18 cellular contexts compared by ENCODE assay signal in the genomic region with DNA sequence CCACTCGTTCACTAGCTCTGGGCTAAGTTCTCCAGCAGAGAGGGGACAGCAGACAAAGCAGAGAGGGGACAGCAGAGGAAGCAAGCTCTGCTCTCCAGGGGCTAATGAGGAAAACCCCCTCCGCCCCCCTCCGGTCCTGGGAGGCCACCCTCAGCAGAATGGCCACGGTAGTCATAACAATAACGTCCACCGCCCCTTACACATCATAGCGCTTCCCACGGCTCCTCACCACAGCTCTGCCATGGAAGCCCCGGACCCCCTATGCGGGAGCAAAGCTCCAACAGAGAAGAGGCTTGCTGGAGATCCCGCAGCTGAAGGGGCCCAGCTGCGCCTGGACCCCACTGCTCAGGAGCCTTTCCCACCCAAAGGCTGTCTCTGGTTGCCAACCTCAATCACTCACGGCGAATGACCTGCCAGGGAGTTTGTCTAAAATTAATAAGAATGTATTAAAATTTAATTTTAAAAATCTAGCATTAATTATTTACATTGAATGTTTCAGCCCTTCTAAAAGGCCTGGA. TPM values are rescaled to one million over a fixed set of nuclear protein-coding genes. Genes with fewer than 3 reads are reported as not detected.
DNase-seq lines count a peak whose midpoint lies in the region; ATAC-seq and TF ChIP-seq lines count a peak whose summit lies in the region.
"Had no signal": no experiment of that assay in that cellular context is flagged by ENCODE, and none has a peak within 500 bp of the region (broad histone marks: within the 10 kb centered on the region; RNA-seq: fewer than 3 reads in every experiment).

No MANE protein-coding gene starts in this region.

- peaks cover 9% of the 10 kb centered on the region for H3K4me1 Mint-ChIP-seq in mesothelial cell of epicardium

- H3K4me1 ChIP-seq in left ventricle myocardium inferior (peaks cover 29% of the 10 kb centered on the region), right cardiac atrium (ENCODE audit: control insufficient read depth, insufficient read depth, low read length) (no peaks in the 10 kb centered on the region)

- TF ChIP-seq CTCF in left ventricle myocardium inferior (IDR thresholded peaks at IDR 0.05; ENCODE audit: borderline replicate concordance) (no peak), astrocyte of the cerebellum (IDR thresholded peaks at IDR 0.05; ENCODE audit: low read depth, low read length, missing control alignments) (no peak), mesothelial cell of epicardium (IDR thresholded peaks at IDR 0.05; ENCODE audit: unreplicated experiment) (no peak)

- no peaks in the 10 kb centered on the region for H3K36me3 ChIP-seq in left ventricle myocardium inferior
- H3K36me3 ChIP-seq: stomach had no signal

- peak overlapping the region; percentile 68 for H3K4me3 ChIP-seq in left ventricle myocardium inferior
- H3K4me3 ChIP-seq in right cardiac atrium (ENCODE audit: low read length) = no peak overlapping the region
- peak overlapping the region; percentile 40 for H3K4me3 ChIP-seq in astrocyte of the cerebellum (ENCODE audit: low read depth, low read length)
- H3K4me3 ChIP-seq: GM12878 had no signal

- in situ Hi-C loops in astrocyte of the cerebellum (cut with HindIII; ENCODE audit: low sequenced_read_pairs) = no loop called here

- no peak overlapping the region for H3K27ac Mint-ChIP-seq in mesothelial cell of epicardium

- no peak for ATAC-seq in right cardiac atrium
- ATAC-seq in GM21423 (IDR thresholded peaks at IDR 0.05; ENCODE audit: unreplicated experiment) = no peak
- ATAC-seq: GM12878 had no signal

- WGBS in right cardiac atrium = 30% methylated on average over 14 of the region's 14 CpGs

- H3K27me3 ChIP-seq in left ventricle myocardium inferior (ENCODE audit: low read depth) = peaks cover 100% of the 10 kb centered on the region
- no peaks in the 10 kb centered on the region for H3K27me3 ChIP-seq in right cardiac atrium (ENCODE audit: control insufficient read depth, insufficient read depth)

- H3K9me3 ChIP-seq in left ventricle myocardium inferior (replicated peaks) = no peaks in the 10 kb centered on the region
- H3K9me3 ChIP-seq in right cardiac atrium (ENCODE audit: control insufficient read depth, low read length) = no peaks in the 10 kb centered on the region
- H3K9me3 ChIP-seq: stomach had no signal

- H3K9me3 Mint-ChIP-seq in mesothelial cell of epicardium = no peaks in the 10 kb centered on the region
- H3K9me3 Mint-ChIP-seq: activated CD4-positive, alpha-beta T cell treated with anti-CD3 and anti-CD28 coated beads, Interleukin-2, amount 10 ng/mL, durations not matched to agents 24 days and 14 days had no signal

- H3K27ac ChIP-seq in left ventricle myocardium inferior (replicated peaks) = no peak overlapping the region
- H3K27ac ChIP-seq in right cardiac atrium (ENCODE audit: low read length) = no peak overlapping the region
- H3K27ac ChIP-seq: stomach had no signal

- no peaks in the 10 kb centered on the region for H3K36me3 Mint-ChIP-seq in mesothelial cell of epicardium

- peak overlapping the region; percentile 69 for H3K4me3 Mint-ChIP-seq in mesothelial cell of epicardium

- H3K27me3 Mint-ChIP-seq in mesothelial cell of epicardium (ENCODE audit: low read depth) = peaks cover 81% of the 10 kb centered on the region

- DNase-seq in left ventricle myocardium inferior = no peak
- no peak for DNase-seq in right cardiac atrium
- DNase-seq in astrocyte of the cerebellum (ENCODE audit: low read depth) = no peak
- no peak for DNase-seq in mesothelial cell of epicardium (ENCODE audit: low spot score in 2 of 2, unreplicated experiment in 2 of 2)
- no peak for DNase-seq in COLO668 (lab: John Stamatoyannopoulos, UW; ENCODE audit: unreplicated experiment)
- DNase-seq in NCI-H146 (lab: John Stamatoyannopoulos, UW) = no peak
- no peak for DNase-seq in NCI-H524 treated with DMSO at 0.1 percent for 48 hours (lab: John Stamatoyannopoulos, UW)
- DNase-seq: activated CD4-positive, alpha-beta T cell treated with anti-CD3 and anti-CD28 coated beads, Interleukin-2, amount 10 ng/mL, durations not matched to agents 24 days and 14 days; central memory CD4-positive, alpha-beta T cell; COR-L47; left ventricle myocardium superior; NCI-H1694; NCI-H446 treated with DMSO at 0.1 percent for 48 hours; SIG-M5; stomach had no signal

- intact Hi-C loops in left ventricle myocardium inferior (cut with micrococcal nuclease) (no loop called here), right cardiac atrium (cut with DNase I) (no loop called here)

RNA-seq across cellular contexts. Expression of a gene that starts 17.4 kb away (rescaled TPM):
- 1.9 TPM for total RNA-seq in left ventricle myocardium inferior
- 1 to 10 TPM; 1.4 to 2.7 (median 2.0) TPM for total RNA-seq in right cardiac atrium
- polyA plus RNA-seq in right cardiac atrium = 1.4 TPM
- 4.7 to 6.7 TPM (median 5.1 TPM) in 3 replicates for total RNA-seq in mesothelial cell of epicardium
- total RNA-seq: myocyte had no signal
